13 cellular contexts compared by ENCODE assay signal in the genomic region with DNA sequence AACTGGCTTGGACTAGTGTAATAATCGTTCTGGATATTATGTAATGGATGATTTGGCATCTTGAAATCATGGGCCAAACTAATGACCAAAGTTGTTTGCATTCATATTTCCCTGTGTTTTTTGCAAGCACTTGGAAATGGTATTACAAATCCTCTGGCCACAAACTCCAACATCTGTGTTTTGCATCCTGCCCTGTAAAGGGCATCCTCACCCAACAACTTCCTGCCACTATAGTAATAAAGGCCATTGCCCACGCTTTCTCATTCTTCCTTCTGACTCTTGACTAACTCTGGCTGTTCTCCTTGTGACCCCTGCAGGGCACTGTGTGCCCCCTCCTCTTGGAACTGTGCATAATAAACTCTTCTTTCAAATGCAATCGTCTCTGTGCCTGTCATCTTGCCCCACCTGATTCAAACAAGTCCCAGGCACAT. TPM values are rescaled to one million over a fixed set of nuclear protein-coding genes. Genes with fewer than 3 reads are reported as not detected.
DNase-seq lines count a peak whose midpoint lies in the region; FAIRE-seq and TF ChIP-seq lines count a peak whose summit lies in the region.
"Had no signal": no experiment of that assay in that cellular context is flagged by ENCODE, and none has a peak within 500 bp of the region (broad histone marks: within the 10 kb centered on the region; RNA-seq: fewer than 3 reads in every experiment).

No MANE protein-coding gene starts in this region.

- peak overlapping the region; percentile 25 for H3K4ac ChIP-seq in trophoblast cell (ENCODE audit: low read depth, low read length)

- H3K9me3 ChIP-seq in endothelial cell of umbilical vein (replicated peaks; ENCODE audit: control insufficient read depth, insufficient read depth, low read length) = no peaks in the 10 kb centered on the region
- no peaks in the 10 kb centered on the region for H3K9me3 ChIP-seq in trophoblast cell (ENCODE audit: insufficient read depth, low read depth, low read length)

- H2AK5ac ChIP-seq in trophoblast cell (ENCODE audit: low read length) = peak overlapping the region; percentile 41

- H4K20me1 ChIP-seq in endothelial cell of umbilical vein (replicated peaks; ENCODE audit: control insufficient read depth, extremely low read depth, insufficient read depth, low read length) = no peaks in the 10 kb centered on the region

- no peaks in the 10 kb centered on the region for H3K9me3 Mint-ChIP-seq in T-helper 2 cell treated with Interferon-gamma antibody and Interleukin-4, amounts not matched to agents 5 μg/mL and 100 μg/mL, for 36 hours
- H3K9me3 Mint-ChIP-seq: nephron had no signal

- DNase-seq in T-helper 2 cell treated with Interferon-gamma antibody and Interleukin-4, amounts not matched to agents 5 μg/mL and 100 μg/mL, for 36 hours (ENCODE audit: low spot score) = peak; percentile 33
- DNase-seq in T-helper 2 cell = no peak
- peak; percentile 82 to 88 for DNase-seq in NOMO-1 (lab: John Stamatoyannopoulos, UW; ENCODE audit: unreplicated experiment in 2 of 2)
- DNase-seq in endothelial cell of umbilical vein (ENCODE audit: low read depth, low spot score) = peak; percentile 57
- no peak for DNase-seq in trophoblast cell
- DNase-seq in hepatic stellate cell (ENCODE audit: low spot score) = no peak
- no peak for DNase-seq in urothelium cell line (ENCODE audit: low spot score)
- no peak for DNase-seq in effector CD4-positive, alpha-beta T cell
- DNase-seq: activated CD4-positive, CD25-positive, alpha-beta regulatory T cell; NCI-H1694; small intestine had no signal

- H2AFZ ChIP-seq in endothelial cell of umbilical vein (ENCODE audit: low read depth, low read length) (no peak overlapping the region), trophoblast cell (ENCODE audit: insufficient read depth, low read length, poor library complexity) (no peak overlapping the region)

- FAIRE-seq in endothelial cell of umbilical vein (lab: Jason Lieb, UNC) (no peak), urothelium cell line (lab: Jason Lieb, UNC) (no peak)
- FAIRE-seq: small intestine had no signal

- peaks cover 6% of the 10 kb centered on the region for H3K4me1 Mint-ChIP-seq in T-helper 2 cell treated with Interferon-gamma antibody and Interleukin-4, amounts not matched to agents 5 μg/mL and 100 μg/mL, for 36 hours (ENCODE audit: low read depth)

- no peaks in the 10 kb centered on the region for H3K36me3 Mint-ChIP-seq in T-helper 2 cell treated with Interferon-gamma antibody and Interleukin-4, amounts not matched to agents 5 μg/mL and 100 μg/mL, for 36 hours (ENCODE audit: low read depth)

- no TSS peak for BruUV-seq in endothelial cell of umbilical vein (replicated peaks; lab: Mats Ljungman, UMichigan)

- H3K4me3 ChIP-seq in endothelial cell of umbilical vein (replicated peaks in 1 of 3; ENCODE audit: insufficient read depth in 1 of 3, low read depth in 1 of 3, low read length in 3 of 3) = no peak overlapping the region
- no peak overlapping the region for H3K4me3 ChIP-seq in trophoblast cell (ENCODE audit: low read depth, low read length)
- H3K4me3 ChIP-seq: coronary artery had no signal

- H3K36me3 ChIP-seq in endothelial cell of umbilical vein (ENCODE audit: control insufficient read depth in 2 of 2, extremely low read depth in 1 of 2, insufficient read depth in 2 of 2, low read length in 2 of 2) (no peaks in the 10 kb centered on the region), trophoblast cell (ENCODE audit: control insufficient read depth in 1 of 2, insufficient read depth in 2 of 2, low read length in 2 of 2) (no peaks in the 10 kb centered on the region)

- POLR2A ChIA-PET in endothelial cell of umbilical vein (lab: Charles Lee) = no interaction called here

- H3K4me1 ChIP-seq in endothelial cell of umbilical vein (ENCODE audit: control insufficient read depth, extremely low read depth, insufficient read depth, low read length) = no peaks in the 10 kb centered on the region
- H3K4me1 ChIP-seq in trophoblast cell (ENCODE audit: control insufficient read depth in 1 of 2, insufficient read depth in 2 of 2, low read length in 2 of 2) = peaks cover 16 to 19% of the 10 kb centered on the region in 2 experiments

- no peak overlapping the region for H4K12ac ChIP-seq in trophoblast cell (ENCODE audit: low read depth, low read length)

- H2BK12ac ChIP-seq in trophoblast cell (ENCODE audit: low read length) = peak overlapping the region; percentile 58

- no peak for TF ChIP-seq POLR2A in endothelial cell of umbilical vein (IDR thresholded peaks at IDR 0.05; ENCODE audit: low read depth, low read length)

- H3K27ac Mint-ChIP-seq in T-helper 2 cell treated with Interferon-gamma antibody and Interleukin-4, amounts not matched to agents 5 μg/mL and 100 μg/mL, for 36 hours = no peak overlapping the region

- H3K79me1 ChIP-seq in trophoblast cell (ENCODE audit: low read length) = peaks cover 22% of the 10 kb centered on the region

- H3K27me3 Mint-ChIP-seq in T-helper 2 cell treated with Interferon-gamma antibody and Interleukin-4, amounts not matched to agents 5 μg/mL and 100 μg/mL, for 36 hours (ENCODE audit: low read depth) = peaks cover 5% of the 10 kb centered on the region

- H3K27ac ChIP-seq in endothelial cell of umbilical vein (ENCODE audit: insufficient read depth, low read depth, low read length) (no peak overlapping the region), trophoblast cell (ENCODE audit: low read depth, low read length) (peak overlapping the region; percentile 96)
- H3K27ac ChIP-seq: coronary artery had no signal

- peak overlapping the region; percentile 68 for H3K14ac ChIP-seq in trophoblast cell (ENCODE audit: low read length)

- peak overlapping the region; percentile 92 for H2BK5ac ChIP-seq in trophoblast cell (ENCODE audit: low read depth, low read length, poor library complexity)

- H4K8ac ChIP-seq in trophoblast cell (ENCODE audit: low read depth, low read length) = peak overlapping the region; percentile 81

- H3K79me2 ChIP-seq in endothelial cell of umbilical vein (ENCODE audit: control insufficient read depth, insufficient read depth, low read length) = no peaks in the 10 kb centered on the region
- no peaks in the 10 kb centered on the region for H3K79me2 ChIP-seq in trophoblast cell (ENCODE audit: control insufficient read depth, insufficient read depth, low read length, poor library complexity)

- CTCF ChIA-PET in endothelial cell of umbilical vein (lab: Charles Lee) = interaction anchor here (1.4 kb wide), 1 partner anchor 10 kb away, joined by 5 read pairs; no protein-coding TSS in a partner anchor

- no peak for TF ChIP-seq CTCF in endothelial cell of umbilical vein (IDR thresholded peaks at IDR 0.05; ENCODE audit: extremely low read depth in 1 of 2, insufficient read depth in 1 of 2, low read depth in 1 of 2, low read length in 2 of 2)

- no peak overlapping the region for H3K9ac ChIP-seq in endothelial cell of umbilical vein (replicated peaks; ENCODE audit: extremely low read depth, insufficient read depth, low read length)
- H3K9ac ChIP-seq in trophoblast cell (ENCODE audit: low read length) = no peak overlapping the region

- H3K4me2 ChIP-seq in endothelial cell of umbilical vein (ENCODE audit: insufficient read depth, low read length) = no peak overlapping the region
- H3K4me2 ChIP-seq in trophoblast cell (ENCODE audit: low read length) = peak overlapping the region; percentile 26

- H2BK120ac ChIP-seq in trophoblast cell (ENCODE audit: insufficient read depth, low read length, poor library complexity) = peak overlapping the region; percentile 89

- intact Hi-C loops in endothelial cell of umbilical vein (cut with micrococcal nuclease) = no loop called here

- H3K18ac ChIP-seq in trophoblast cell (ENCODE audit: low read length) = peak overlapping the region; percentile 69

- no peak overlapping the region for H3K4me3 Mint-ChIP-seq in T-helper 2 cell treated with Interferon-gamma antibody and Interleukin-4, amounts not matched to agents 5 μg/mL and 100 μg/mL, for 36 hours
- H3K4me3 Mint-ChIP-seq: nephron had no signal

- H3K23ac ChIP-seq in trophoblast cell (ENCODE audit: low read length) = no peak overlapping the region

- peak overlapping the region; percentile 78 for H4K91ac ChIP-seq in trophoblast cell (ENCODE audit: low read depth, low read length)

- no CpG with 5 or more reads among the region's 3 CpGs for whole genome bisulfite sequencing in trophoblast cell (ENCODE audit: extremely low coverage, insufficient coverage, insufficient read length)

- H3K9me1 ChIP-seq in endothelial cell of umbilical vein (replicated peaks; ENCODE audit: control insufficient read depth, extremely low read depth, insufficient read depth, low read length) = no peaks in the 10 kb centered on the region

- H3K27me3 ChIP-seq in endothelial cell of umbilical vein (ENCODE audit: control insufficient read depth in 2 of 2, insufficient read depth in 2 of 2, low read length in 2 of 2) = peaks cover 7 to 12% of the 10 kb centered on the region in 2 experiments
- H3K27me3 ChIP-seq in trophoblast cell (ENCODE audit: insufficient read depth, low read length) = no peaks in the 10 kb centered on the region

- dilution Hi-C loops in endothelial cell of umbilical vein (cut with MboI; ENCODE audit: extremely low pct_ligation_motif_present, low sequenced_read_pairs) = loop anchor here (25.0 kb wide), 1 partner anchor 414 kb away; no protein-coding TSS in a partner anchor

TF ChIP-seq in endothelial cell of umbilical vein, 7 proteins besides CTCF, POLR2A, EP300 and RAD21 (continues in another document):
- no peak for TF ChIP-seq FOS (IDR thresholded peaks at IDR 0.05; ENCODE audit: borderline replicate concordance, insufficient read depth, low read length)
- TF ChIP-seq MYC (IDR thresholded peaks at IDR 0.05; ENCODE audit: low read depth, low read length) = no peak
- TF ChIP-seq, protein P1, sequence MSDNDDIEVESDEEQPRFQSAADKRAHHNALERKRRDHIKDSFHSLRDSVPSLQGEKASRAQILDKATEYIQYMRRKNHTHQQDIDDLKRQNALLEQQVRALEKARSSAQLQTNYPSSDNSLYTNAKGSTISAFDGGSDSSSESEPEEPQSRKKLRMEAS (IDR thresholded peaks at IDR 0.05; ENCODE audit: insufficient read depth, insufficient read length) = no peak
- TF ChIP-seq POLR2AphosphoS5 (IDR thresholded peaks at IDR 0.05; ENCODE audit: insufficient read depth, low read depth, low read length) = no peak
- TF ChIP-seq JUN (IDR thresholded peaks at IDR 0.05; ENCODE audit: borderline replicate concordance, insufficient read depth, insufficient read length, low read depth) = no peak
- no peak for TF ChIP-seq GATA2 (IDR thresholded peaks at IDR 0.05; ENCODE audit: insufficient read depth, insufficient read length, low read depth, low read length)

RNA-seq across cellular contexts. Expression of a gene that starts 25.4 kb away (rescaled TPM):
- 89.4 and 90.8 TPM in 2 replicates for total RNA-seq in endothelial cell of umbilical vein
- polyA plus RNA-seq in endothelial cell of umbilical vein = 38.3 and 53.7 TPM in 2 replicates
- polyA plus RNA-seq in endothelial cell of umbilical vein (2011; cell fraction: cytosol; rRNA removed) = 65.5 and 65.9 TPM in 2 replicates
- polyA plus RNA-seq in endothelial cell of umbilical vein (2011; cell fraction: nucleus; rRNA removed) = 70.6 and 95.7 TPM in 2 replicates
- polyA plus RNA-seq in endothelial cell of umbilical vein (2012) = 79.5 and 136 TPM in 2 replicates
- 42.5 and 44.5 TPM in 2 replicates for polyA minus RNA-seq in endothelial cell of umbilical vein
- 19.8 TPM for polyA minus RNA-seq in endothelial cell of umbilical vein (2011; cell fraction: cytosol; rRNA and poly(A)+ RNA removed)
- polyA minus RNA-seq in endothelial cell of umbilical vein (2011; cell fraction: nucleus; rRNA and poly(A)+ RNA removed) = 96.2 and 126 TPM in 2 replicates
- 133 and 140 TPM in 2 replicates for polyA plus RNA-seq in trophoblast cell (2013)

Comparison
In these comparisons a context has a peak if more than half of its experiments do, and no peak if none do; other contexts are left out.
1. DNase-seq: peak in T-helper 2 cell treated with Interferon-gamma antibody and Interleukin-4, amounts not matched to agents 5 μg/mL and 100 μg/mL, for 36 hours (single experiment), NOMO-1 (2 of 2) and endothelial cell of umbilical vein (single experiment); none in T-helper 2 cell (0 of 5), trophoblast cell (0 of 2), hepatic stellate cell (single experiment), urothelium cell line (single experiment) and effector CD4-positive, alpha-beta T cell (single experiment).